In the genomic region with DNA sequence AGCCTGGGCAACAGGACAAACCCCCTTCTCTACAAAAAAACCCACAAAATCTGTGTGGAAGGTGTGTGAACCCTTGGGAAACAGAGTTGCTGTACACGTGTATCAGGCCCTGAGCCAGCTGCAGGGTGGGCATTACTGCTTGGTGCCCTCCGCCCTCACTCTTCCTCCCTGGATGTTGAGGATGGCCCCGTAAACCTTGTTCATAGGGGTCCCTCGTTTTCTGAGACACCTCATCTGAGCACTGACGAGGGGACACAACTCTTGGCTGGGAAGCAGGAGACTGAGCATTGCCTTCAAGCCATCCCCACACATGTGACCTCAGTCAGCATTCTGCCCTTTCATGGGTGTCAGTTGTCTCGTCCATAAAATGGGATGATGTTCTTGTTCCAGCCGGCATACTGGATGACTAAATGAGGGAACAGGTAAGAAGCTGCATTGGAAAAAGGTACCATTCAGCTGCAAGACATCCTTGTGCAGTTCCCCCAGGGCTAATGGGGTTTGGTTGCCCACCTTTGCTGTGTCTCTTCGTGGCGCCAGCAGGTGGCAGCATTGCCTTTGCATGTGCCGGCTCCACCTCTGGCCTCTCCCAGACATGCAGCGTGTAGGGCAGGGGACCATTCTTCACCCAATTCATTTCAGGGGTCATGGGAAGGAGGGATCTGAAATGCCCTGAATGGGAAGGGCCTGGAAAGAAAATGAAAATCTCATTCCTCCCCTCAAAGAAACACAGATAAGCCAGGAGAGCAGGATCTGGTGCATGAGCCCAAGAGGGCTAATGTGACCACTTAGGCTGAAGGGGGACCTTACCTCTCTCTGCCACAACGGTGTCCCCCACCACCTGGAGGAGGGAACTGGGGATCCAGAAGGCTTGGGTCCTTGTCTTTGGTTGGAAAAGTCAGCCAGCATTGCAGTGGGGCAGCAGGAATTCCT, we compare ENCODE assay signal across 8 cellular contexts. TPM values are rescaled to one million over a fixed set of nuclear protein-coding genes. Genes with fewer than 3 reads are reported as not detected.
DNase-seq lines count a peak whose midpoint lies in the region; ATAC-seq and TF ChIP-seq lines count a peak whose summit lies in the region.

No MANE protein-coding gene starts in this region.

- no peak overlapping the region for H3K18ac ChIP-seq in H9 (ENCODE audit: insufficient read length, low read depth, low read length)

- no peak overlapping the region for H3K4ac ChIP-seq in H9 (ENCODE audit: low read depth, low read length)

- H4K20me1 ChIP-seq in H9 (ENCODE audit: control insufficient read depth, insufficient read depth, insufficient read length): no peaks in the 10 kb centered on the region

- WGBS in H9 (ENCODE audit: extremely low coverage, insufficient read length, low lambda C conversion rate): no CpG with 5 or more reads among the region's 12 CpGs

- H4K91ac ChIP-seq in H9 (ENCODE audit: insufficient read length, low read depth, low read length): no peak overlapping the region

- no peak overlapping the region for H3K56ac ChIP-seq in H9 (ENCODE audit: insufficient read length, low read depth, low read length)

- no peak overlapping the region for H2BK12ac ChIP-seq in H9 (ENCODE audit: insufficient read length, low read depth, low read length)

- H3K27me3 ChIP-seq in H9 (ENCODE audit: insufficient read depth, low read length): no peaks in the 10 kb centered on the region; the same call in 1 of the 2 replicates

- no peak overlapping the region for H2BK120ac ChIP-seq in H9 (ENCODE audit: low read depth, low read length, poor library complexity, severe bottlenecking)

- no peak overlapping the region for H2BK20ac ChIP-seq in H9 (ENCODE audit: low read depth, low read length, poor library complexity, severe bottlenecking)

- no peaks in the 10 kb centered on the region for H3K4me1 ChIP-seq in H9 (ENCODE audit: insufficient read depth, low read length)

- H3K27ac Mint-ChIP-seq in H9: no peak overlapping the region

- no peak overlapping the region for H3K9ac ChIP-seq in H9 (ENCODE audit: extremely low read depth, insufficient read length, low read length)

- no peaks in the 10 kb centered on the region for H3K9me3 ChIP-seq in H9 (ENCODE audit: control insufficient read depth, low read depth, low read length)

- no peaks in the 10 kb centered on the region for H3K79me1 ChIP-seq in H9 (ENCODE audit: insufficient read depth, low read depth, low read length, poor library complexity, severe bottlenecking)

- no peak overlapping the region for H3K23ac ChIP-seq in H9 (ENCODE audit: insufficient read length, low read depth, low read length)

- H2AK5ac ChIP-seq in H9 (ENCODE audit: insufficient read length, low read length): no peak overlapping the region

- H3K79me2 ChIP-seq in H9 (ENCODE audit: insufficient read depth, low read length): no peaks in the 10 kb centered on the region

- H2BK15ac ChIP-seq in H9 (ENCODE audit: low read depth, low read length): no peak overlapping the region

- DNase-seq in GDM1 (lab: John Stamatoyannopoulos, UW) (peak; percentile 51), H9 (peak; percentile 86), NCI-H1048 (lab: John Stamatoyannopoulos, UW) (peak; percentile 29), T follicular helper cell (ENCODE audit: low read depth) (peak; percentile 54), left cardiac atrium (peak; percentile 80), retina (peak; percentile 88)
- peak; percentile 42 for DNase-seq in activated naive CD8-positive, alpha-beta T cell treated with anti-CD3 and anti-CD28 coated beads, Interleukin-2, amount 50 U/mL, for 16 hours (ENCODE audit: low read depth, low spot score)

- H3K27me3 Mint-ChIP-seq in H9 (ENCODE audit: low read depth): peaks cover 21% of the 10 kb centered on the region

- intact Hi-C loops in left cardiac atrium (cut with DNase I): loop anchor here in 1 of 2 donors (2.0 to 5.0 kb wide), 5 partner anchors 99 to 714 kb away; no protein-coding TSS in a partner anchor

- TF ChIP-seq CTCF in H9 (conservative IDR thresholded peaks at IDR 0.05): peak; percentile 97

- H3K36me3 Mint-ChIP-seq in H9 (ENCODE audit: insufficient read depth in 1 of 3, low read depth in 3 of 3): no peaks in the 10 kb centered on the region

- no peak overlapping the region for H2BK5ac ChIP-seq in H9 (ENCODE audit: insufficient read length, low read length)

- peak; percentile 92 to 94 for ATAC-seq in left cardiac atrium
- no peak for ATAC-seq in GM21786 (IDR thresholded peaks at IDR 0.05; ENCODE audit: unreplicated experiment)

- H4K8ac ChIP-seq in H9 (replicated peaks; ENCODE audit: insufficient read length, low read depth, low read length): no peak overlapping the region

- H3K23me2 ChIP-seq in H9 (ENCODE audit: insufficient read length, low read depth, low read length, poor library complexity, severe bottlenecking): no peaks in the 10 kb centered on the region

- H4K5ac ChIP-seq in H9 (ENCODE audit: insufficient read length, low read depth, low read length): no peak overlapping the region

- H3K4me3 Mint-ChIP-seq in H9: no peak overlapping the region

- H3T11ph ChIP-seq in H9 (ENCODE audit: low read length): no peak overlapping the region

- no peak overlapping the region for H3K14ac ChIP-seq in H9 (ENCODE audit: insufficient read depth, low read length)

- H2AFZ ChIP-seq in H9 (ENCODE audit: low read length): no peak overlapping the region

- no peak overlapping the region for H3K27ac ChIP-seq in H9 (ENCODE audit: insufficient read length, low read depth, low read length)

- H3K4me1 Mint-ChIP-seq in H9: peaks cover 15 to 16% of the 10 kb centered on the region in 2 experiments

- H3K9me3 Mint-ChIP-seq in H9: no peaks in the 10 kb centered on the region; a peak in 1 of 5 replicates

- no peak overlapping the region for H3K4me2 ChIP-seq in H9 (ENCODE audit: insufficient read depth, insufficient read length, low read length)

RNA-seq across cellular contexts. Expression of a gene that starts 36.4 kb away (rescaled TPM):
- total RNA-seq in H9 (2021) (5.3 and 6.6 TPM in 2 replicates), left cardiac atrium (1 to 10 TPM; 2.5 to 3.4 TPM)

Comparison
In these comparisons a context has a peak if more than half of its experiments do, and no peak if none do; other contexts are left out.
1. DNase-seq: peak in every context shown above with its lines; median percentile 88 in retina; 86 in H9; 80 in left cardiac atrium; 54 in T follicular helper cell; 51 in GDM1; 42 in activated naive CD8-positive, alpha-beta T cell treated with anti-CD3 and anti-CD28 coated beads, Interleukin-2, amount 50 U/mL, for 16 hours; 29 in NCI-H1048.